7 cellular contexts compared by ENCODE assay signal in genomic region chr6:41732601-41733348, GRCh38. TPM values are rescaled to one million over a fixed set of nuclear protein-coding genes. Genes with fewer than 3 reads are reported as not detected.
A peak's percentile ranks its signal among the peaks of the same experiment; 100 is the strongest.
DNase-seq lines count a peak whose midpoint lies in the region; ATAC-seq and TF ChIP-seq lines count a peak whose summit lies in the region.

No MANE protein-coding gene starts in this region.

- H3K9me3 ChIP-seq in neutrophil (no peaks in the 10 kb centered on the region), upper lobe of right lung (no peaks in the 10 kb centered on the region)

- peak; percentile 33 for ATAC-seq in HG03135 (IDR thresholded peaks at IDR 0.05; ENCODE audit: unreplicated experiment)
- no peak for ATAC-seq in upper lobe of right lung

- H3K36me3 ChIP-seq in neutrophil (peaks cover 19% of the 10 kb centered on the region), upper lobe of right lung (no peaks in the 10 kb centered on the region)

- peak; percentile 60 for TF ChIP-seq POLR2A in GM19099 (IDR thresholded peaks at IDR 0.05; ENCODE audit: extremely low read depth, insufficient read length, low read depth)

- DNase-seq in activated CD4-positive, CD25-positive, alpha-beta regulatory T cell treated with anti-CD3 and anti-CD28 coated beads, Interleukin-2, amount 50 U/mL, for 72 hours: peak; percentile 50
- no peak for DNase-seq in coronary artery (ENCODE audit: low spot score)
- DNase-seq in upper lobe of right lung: no peak
- DNase-seq in NCI-H1436 treated with DMSO at 0.1 percent for 48 hours (lab: John Stamatoyannopoulos, UW): no peak

- H3K27me3 ChIP-seq in neutrophil (no peaks in the 10 kb centered on the region), upper lobe of right lung (no peaks in the 10 kb centered on the region)

- peak overlapping the region; percentile 97 for H3K4me3 ChIP-seq in coronary artery
- peak overlapping the region; percentile 82 to 89 for H3K4me3 ChIP-seq in neutrophil (ENCODE audit: low read depth in 1 of 2, low read length in 1 of 2)
- H3K4me3 ChIP-seq in upper lobe of right lung: peak overlapping the region; percentile 87

- H3K27ac ChIP-seq in coronary artery: peak overlapping the region in 1 of 2 donors; percentile 99
- H3K27ac ChIP-seq in neutrophil: peak overlapping the region; percentile 97
- peak overlapping the region; percentile 93 for H3K27ac ChIP-seq in upper lobe of right lung

- peaks cover 45 to 54% of the 10 kb centered on the region in 2 experiments for H3K4me1 ChIP-seq in neutrophil (ENCODE audit: control insufficient read depth in 1 of 2, insufficient read depth in 1 of 2, low read depth in 1 of 2, low read length in 1 of 2)
- peaks cover 48% of the 10 kb centered on the region for H3K4me1 ChIP-seq in upper lobe of right lung

- intact Hi-C loops in upper lobe of right lung (cut with DNase I): no loop called here

- TF ChIP-seq CTCF in coronary artery (IDR thresholded peaks at IDR 0.05) (no peak), neutrophil (IDR thresholded peaks at IDR 0.05) (no peak), upper lobe of right lung (IDR thresholded peaks at IDR 0.05) (no peak)

RNA-seq across cellular contexts. Expression of gene TFEB, which starts 2.6 kb away (rescaled TPM):
- total RNA-seq in upper lobe of right lung: 40.3 TPM

RNA-seq across cellular contexts. Expression of gene PGC, which starts 14.4 kb away (rescaled TPM):
- 1,050 TPM for total RNA-seq in upper lobe of right lung

RNA-seq across cellular contexts. Expression of gene FRS3, which starts 46.9 kb away (rescaled TPM):
- total RNA-seq in upper lobe of right lung: 8.5 TPM

RNA-seq across cellular contexts. Expression of gene PRICKLE4, which starts 47.8 kb away (rescaled TPM):
- total RNA-seq in upper lobe of right lung: 14.2 TPM

RNA-seq across cellular contexts. Expression of gene TOMM6, which starts 54.7 kb away (rescaled TPM):
- total RNA-seq in upper lobe of right lung: 138 TPM
